15 cellular contexts compared by ENCODE assay signal in genomic region chr19:42175335-42175734, GRCh38. TPM values are rescaled to one million over a fixed set of nuclear protein-coding genes. Genes with fewer than 3 reads are reported as not detected.
DNase-seq lines count a peak whose midpoint lies in the region; ATAC-seq and TF ChIP-seq lines count a peak whose summit lies in the region.
"Had no signal": no experiment of that assay in that cellular context is flagged by ENCODE, and none has a peak within 500 bp of the region (broad histone marks: within the 10 kb centered on the region; RNA-seq: fewer than 3 reads in every experiment).

No MANE protein-coding gene starts in this region.

- H3K36me3 ChIP-seq in CD4-positive, CD25-positive, alpha-beta regulatory T cell (ENCODE audit: control insufficient read depth, insufficient read depth, low read length) = no peaks in the 10 kb centered on the region
- no peaks in the 10 kb centered on the region for H3K36me3 ChIP-seq in endodermal cell (ENCODE audit: control insufficient read depth, insufficient read depth, low read length)
- H3K36me3 ChIP-seq: prostate gland, SJCRH30 had no signal

- H3K27me3 ChIP-seq in CD4-positive, CD25-positive, alpha-beta regulatory T cell (ENCODE audit: control insufficient read depth, insufficient read depth, low read length) = peaks cover 24% of the 10 kb centered on the region
- peaks cover 81% of the 10 kb centered on the region for H3K27me3 ChIP-seq in endodermal cell (ENCODE audit: control insufficient read depth, insufficient read depth, low read length, poor library complexity, severe bottlenecking)

- CTCF ChIA-PET in Calu3 (lab: Charles Lee) = interaction anchor here (1.7 kb wide), 1 partner anchor 22 kb away, joined by 5 read pairs; no protein-coding TSS in a partner anchor
- CTCF ChIA-PET in activated CD8-positive, alpha-beta T cell treated with anti-CD3 and anti-CD28 coated beads for 36 hours (lab: Charles Lee) = interaction anchor here (0.6 to 3.3 kb wide), 10 partner anchors 9 to 143 kb away, joined by 3 to 21 read pairs (median 4); partner anchors contain the start of genes DEDD2 and POU2F2

- intact Hi-C loops in Calu3 (cut with micrococcal nuclease; ENCODE audit: unreplicated experiment) = no loop called here
- intact Hi-C loops in activated CD8-positive, alpha-beta T cell treated with anti-CD3 and anti-CD28 coated beads for 36 hours (cut with micrococcal nuclease) = no loop called here

- in situ Hi-C loops in GM13976 (cut with MboI; ENCODE audit: low sequenced_read_pairs, unreplicated experiment) = no loop called here

- H3K36me3 Mint-ChIP-seq in CD4-positive, CD25-positive, alpha-beta regulatory T cell = peaks cover 4% of the 10 kb centered on the region
- H3K36me3 Mint-ChIP-seq in Calu3 (ENCODE audit: insufficient read depth, unreplicated experiment) (peaks cover 5% of the 10 kb centered on the region), memory B cell (no peaks in the 10 kb centered on the region), endodermal cell (ENCODE audit: low read depth) (no peaks in the 10 kb centered on the region)
- H3K36me3 Mint-ChIP-seq in activated CD8-positive, alpha-beta T cell treated with anti-CD3 and anti-CD28 coated beads for 36 hours (ENCODE audit: low read depth) = no peaks in the 10 kb centered on the region

- WGBS in endodermal cell (ENCODE audit: insufficient coverage in 1 of 2, insufficient read length in 1 of 2), 2 experiments = 25 to 28% methylated on average over 2 of the region's 2 CpGs

- no peak for DNase-seq in CD4-positive, CD25-positive, alpha-beta regulatory T cell
- DNase-seq in Calu3 = no peak
- DNase-seq in activated CD8-positive, alpha-beta T cell treated with anti-CD3 and anti-CD28 coated beads for 36 hours = no peak
- DNase-seq in memory B cell (ENCODE audit: low spot score in 2 of 2) = no peak
- DNase-seq in GM13976 (ENCODE audit: low spot score) = no peak
- DNase-seq in NCI-H1436 (lab: John Stamatoyannopoulos, UW) = no peak
- no peak for DNase-seq in endodermal cell
- DNase-seq: amniotic stem cell, KBM-7, left cardiac atrium, NCI-H1105, SJCRH30 had no signal

- TF ChIP-seq CTCF in Calu3 (IDR thresholded peaks at IDR 0.05; ENCODE audit: unreplicated experiment) (no peak), GM13976 (IDR thresholded peaks at IDR 0.05; ENCODE audit: borderline replicate concordance, control extremely low read depth, extremely low read depth, insufficient read depth, missing control alignments) (no peak), endodermal cell (conservative IDR thresholded peaks at IDR 0.05) (no peak)
- TF ChIP-seq CTCF in activated CD8-positive, alpha-beta T cell treated with anti-CD3 and anti-CD28 coated beads for 36 hours (IDR thresholded peaks at IDR 0.05) = no peak

- H3K27ac Mint-ChIP-seq in CD4-positive, CD25-positive, alpha-beta regulatory T cell = peak overlapping the region in 1 of 3 donors; percentile 24
- H3K27ac Mint-ChIP-seq in Calu3 (ENCODE audit: unreplicated experiment) = no peak overlapping the region
- H3K27ac Mint-ChIP-seq in activated CD8-positive, alpha-beta T cell treated with anti-CD3 and anti-CD28 coated beads for 36 hours = no peak overlapping the region
- no peak overlapping the region for H3K27ac Mint-ChIP-seq in memory B cell
- no peak overlapping the region for H3K27ac Mint-ChIP-seq in endodermal cell

- peaks cover 0 to 1% (median 0%) of the 10 kb centered on the region in 7 donors for H3K9me3 Mint-ChIP-seq in CD4-positive, CD25-positive, alpha-beta regulatory T cell
- H3K9me3 Mint-ChIP-seq in Calu3 (ENCODE audit: low read depth, unreplicated experiment) (no peaks in the 10 kb centered on the region), memory B cell (no peaks in the 10 kb centered on the region), endodermal cell (no peaks in the 10 kb centered on the region)
- no peaks in the 10 kb centered on the region for H3K9me3 Mint-ChIP-seq in activated CD8-positive, alpha-beta T cell treated with anti-CD3 and anti-CD28 coated beads for 36 hours

- BruUV-seq in Calu3 (replicated peaks; lab: Mats Ljungman, UMichigan) = no TSS peak

- H3K4me3 Mint-ChIP-seq in CD4-positive, CD25-positive, alpha-beta regulatory T cell = peak overlapping the region; percentile 62 to 87 (median 87)
- peak overlapping the region; percentile 40 for H3K4me3 Mint-ChIP-seq in Calu3 (ENCODE audit: low read depth, unreplicated experiment)
- H3K4me3 Mint-ChIP-seq in activated CD8-positive, alpha-beta T cell treated with anti-CD3 and anti-CD28 coated beads for 36 hours = peak overlapping the region; percentile 66
- peak overlapping the region; percentile 95 for H3K4me3 Mint-ChIP-seq in memory B cell
- H3K4me3 Mint-ChIP-seq in endodermal cell = no peak overlapping the region

- H3K4me1 ChIP-seq in CD4-positive, CD25-positive, alpha-beta regulatory T cell (ENCODE audit: control insufficient read depth, insufficient read depth, low read length, poor library complexity, severe bottlenecking) = peaks cover 23% of the 10 kb centered on the region
- H3K4me1 ChIP-seq in endodermal cell (ENCODE audit: control insufficient read depth, insufficient read depth, low read length) = no peaks in the 10 kb centered on the region
- H3K4me1 ChIP-seq: prostate gland, SJCRH30 had no signal

- peaks cover 21% of the 10 kb centered on the region for H3K27me3 Mint-ChIP-seq in CD4-positive, CD25-positive, alpha-beta regulatory T cell
- H3K27me3 Mint-ChIP-seq in Calu3 (ENCODE audit: unreplicated experiment) (no peaks in the 10 kb centered on the region), memory B cell (peaks cover 8% of the 10 kb centered on the region), endodermal cell (ENCODE audit: insufficient read depth) (peaks cover 47% of the 10 kb centered on the region)
- H3K27me3 Mint-ChIP-seq in activated CD8-positive, alpha-beta T cell treated with anti-CD3 and anti-CD28 coated beads for 36 hours = peaks cover 17% of the 10 kb centered on the region

- peaks cover 4 to 25% (median 7%) of the 10 kb centered on the region in 4 donors for H3K4me1 Mint-ChIP-seq in CD4-positive, CD25-positive, alpha-beta regulatory T cell
- peaks cover 35% of the 10 kb centered on the region for H3K4me1 Mint-ChIP-seq in Calu3 (ENCODE audit: low read depth, unreplicated experiment)
- H3K4me1 Mint-ChIP-seq in activated CD8-positive, alpha-beta T cell treated with anti-CD3 and anti-CD28 coated beads for 36 hours (ENCODE audit: low read depth) = peaks cover 12% of the 10 kb centered on the region
- peaks cover 12% of the 10 kb centered on the region for H3K4me1 Mint-ChIP-seq in memory B cell
- H3K4me1 Mint-ChIP-seq in endodermal cell = peaks cover 5% of the 10 kb centered on the region

- no peak overlapping the region for H3K9ac ChIP-seq in endodermal cell (ENCODE audit: extremely low read depth, low read length, poor library complexity, severe bottlenecking)

- no peak overlapping the region for H3K27ac ChIP-seq in CD4-positive, CD25-positive, alpha-beta regulatory T cell (ENCODE audit: insufficient read depth, low read length, poor library complexity, severe bottlenecking)
- H3K27ac ChIP-seq in endodermal cell (ENCODE audit: low read depth, low read length) = no peak overlapping the region
- H3K27ac ChIP-seq: epithelial cell of prostate, prostate gland, SJCRH30 had no signal

- no peak for ATAC-seq in CD4-positive, CD25-positive, alpha-beta regulatory T cell (ENCODE audit: low read depth in 2 of 2)
- ATAC-seq in activated CD8-positive, alpha-beta T cell treated with anti-CD3 and anti-CD28 coated beads for 36 hours = no peak
- ATAC-seq in memory B cell (ENCODE audit: low read depth) = no peak
- ATAC-seq in GM18519 (IDR thresholded peaks at IDR 0.05; ENCODE audit: low FRiP score, unreplicated experiment) = no peak
- ATAC-seq: left cardiac atrium had no signal

- no peaks in the 10 kb centered on the region for H3K9me3 ChIP-seq in CD4-positive, CD25-positive, alpha-beta regulatory T cell (ENCODE audit: control insufficient read depth in 2 of 2, low read length in 2 of 2)
- H3K9me3 ChIP-seq in endodermal cell (ENCODE audit: control insufficient read depth, low read length) = no peaks in the 10 kb centered on the region
- H3K9me3 ChIP-seq: prostate gland, SJCRH30 had no signal

- H3K4me3 ChIP-seq in CD4-positive, CD25-positive, alpha-beta regulatory T cell (ENCODE audit: low read depth, low read length) = no peak overlapping the region
- H3K4me3 ChIP-seq in endodermal cell (ENCODE audit: low read length) = no peak overlapping the region
- H3K4me3 ChIP-seq: SJCRH30 had no signal

- POLR2A ChIA-PET in activated CD8-positive, alpha-beta T cell treated with anti-CD3 and anti-CD28 coated beads for 36 hours (lab: Charles Lee) = interaction anchor here (1.1 to 1.2 kb wide), 3 partner anchors 10 to 64 kb away, joined by 3 to 4 read pairs (median 3); no protein-coding TSS in a partner anchor

RNA-seq across cellular contexts. Expression of gene DEDD2, which starts 42.1 kb away (rescaled TPM):
- total RNA-seq in CD4-positive, CD25-positive, alpha-beta regulatory T cell = 99.8 TPM
- polyA plus RNA-seq in CD4-positive, CD25-positive, alpha-beta regulatory T cell = 100 to 1,000 TPM; 155 to 179 (median 161) TPM
- total RNA-seq in Calu3 (2022) = 67.5 and 78.3 TPM in 2 replicates
- 10 to 100 TPM; 21.7 to 22.5 TPM for total RNA-seq in activated CD8-positive, alpha-beta T cell treated with anti-CD3 and anti-CD28 coated beads for 36 hours
- 10 to 100 TPM; 25.8 to 28.0 TPM for total RNA-seq in endodermal cell
- polyA plus RNA-seq in endodermal cell (2013, experiment 1 of 2) = 20.5 TPM
- polyA plus RNA-seq in endodermal cell (2013, experiment 2 of 2) = 15.9 TPM

RNA-seq across cellular contexts. Expression of gene POU2F2, which starts 43.1 kb away (rescaled TPM):
- total RNA-seq in CD4-positive, CD25-positive, alpha-beta regulatory T cell = 48.9 TPM
- 1 to 10 TPM; 4.2 to 7.2 (median 6.4) TPM for polyA plus RNA-seq in CD4-positive, CD25-positive, alpha-beta regulatory T cell
- total RNA-seq in Calu3 (2022) (3.9 and 4.6 TPM in 2 replicates), endodermal cell (1 to 10 TPM; 1.8 to 2.6 TPM)
- total RNA-seq in activated CD8-positive, alpha-beta T cell treated with anti-CD3 and anti-CD28 coated beads for 36 hours = 10 to 100 TPM; 37.7 to 40.7 TPM
- 9.7 TPM for polyA plus RNA-seq in endodermal cell (2013, experiment 1 of 2)
- 7.1 TPM for polyA plus RNA-seq in endodermal cell (2013, experiment 2 of 2)

RNA-seq across cellular contexts. Expression of gene ZNF526, which starts 44.8 kb away (rescaled TPM):
- 8.8 TPM for total RNA-seq in CD4-positive, CD25-positive, alpha-beta regulatory T cell
- 1 to 10 TPM; 4.0 to 7.7 (median 5.3) TPM for polyA plus RNA-seq in CD4-positive, CD25-positive, alpha-beta regulatory T cell
- total RNA-seq in Calu3 (2022) (25.4 and 32.3 TPM in 2 replicates), endodermal cell (10 to 100 TPM; 15.7 to 16.0 TPM)
- 10 to 100 TPM; 12.0 to 12.3 TPM for total RNA-seq in activated CD8-positive, alpha-beta T cell treated with anti-CD3 and anti-CD28 coated beads for 36 hours
- 9.6 TPM for polyA plus RNA-seq in endodermal cell (2013, experiment 1 of 2)
- polyA plus RNA-seq in endodermal cell (2013, experiment 2 of 2) = 9.5 TPM
